Comparison of ENCODE assay signal across 11 cellular contexts in the genomic region with DNA sequence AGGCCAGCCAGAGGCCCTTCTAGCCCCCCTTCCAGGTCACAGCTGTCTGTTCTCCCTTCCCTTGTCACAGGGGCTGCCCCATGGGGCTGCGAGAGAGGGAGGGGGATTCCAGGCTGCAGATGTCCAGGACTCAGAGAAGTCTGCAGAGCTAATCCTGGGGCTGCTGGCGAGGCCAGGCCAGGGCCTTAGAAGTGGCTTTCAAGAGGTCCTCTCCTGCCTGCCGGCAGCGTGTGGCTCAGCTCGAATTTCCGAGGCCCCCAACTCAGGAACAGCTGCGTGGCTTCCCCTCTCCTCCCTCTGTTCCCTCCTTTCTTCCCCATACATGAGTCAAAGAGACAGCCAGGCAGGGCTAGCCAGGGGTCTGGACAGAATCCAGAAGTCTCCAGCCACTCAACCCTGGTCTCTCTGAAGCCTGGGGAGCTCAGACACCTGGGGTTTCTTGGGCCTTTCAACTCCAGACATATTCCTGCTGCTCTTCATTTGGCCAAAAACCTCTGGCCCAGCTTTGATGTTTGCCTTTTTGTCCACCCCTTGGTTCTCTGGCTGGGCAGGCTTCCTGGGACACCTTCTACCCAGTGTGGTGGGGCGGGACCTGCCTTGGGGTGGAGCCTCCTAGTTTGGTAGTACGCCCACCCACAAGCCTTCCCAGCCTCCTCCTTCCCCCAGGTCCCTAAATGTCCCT. TPM values are rescaled to one million over a fixed set of nuclear protein-coding genes. Genes with fewer than 3 reads are reported as not detected.
DNase-seq lines count a peak whose midpoint lies in the region; ATAC-seq and TF ChIP-seq lines count a peak whose summit lies in the region.
"Had no signal": no experiment of that assay in that cellular context is flagged by ENCODE, and none has a peak within 500 bp of the region (broad histone marks: within the 10 kb centered on the region; RNA-seq: fewer than 3 reads in every experiment).

No MANE protein-coding gene starts in this region.

- TF ChIP-seq CTCF in fibroblast of pulmonary artery (IDR thresholded peaks at IDR 0.05; ENCODE audit: low read length, missing control alignments) (no peak), osteoblast (IDR thresholded peaks at IDR 0.05; ENCODE audit: extremely low read depth, low read depth, low read length) (no peak)

- no peaks in the 10 kb centered on the region for H3K27me3 ChIP-seq in BLaER1 treated with 17β-estradiol and CSF1 and Interleukin-3, amounts not matched to agents 10 nM and 100 nM
- peaks cover 5% of the 10 kb centered on the region for H3K27me3 ChIP-seq in osteoblast (ENCODE audit: insufficient read depth, low read length)

- H2AFZ ChIP-seq in osteoblast (ENCODE audit: low read length) = peak overlapping the region; percentile 10

- POLR2A ChIA-PET in activated CD4-positive, alpha-beta T cell treated with anti-CD3 and anti-CD28 coated beads for 36 hours (lab: Charles Lee) = no interaction called here

- H3K4me1 ChIP-seq in BLaER1 treated with 17β-estradiol and CSF1 and Interleukin-3, amounts not matched to agents 10 nM and 100 nM = peaks cover 18 to 40% (median 30%) of the 10 kb centered on the region in 10 experiments
- H3K4me1 ChIP-seq in osteoblast (ENCODE audit: insufficient read depth, low read length) = peaks cover 17% of the 10 kb centered on the region

- peak overlapping the region; percentile 52 to 80 (median 74) for H3K4me2 ChIP-seq in BLaER1 treated with 17β-estradiol and CSF1 and Interleukin-3, amounts not matched to agents 10 nM and 100 nM
- H3K4me2 ChIP-seq in osteoblast (ENCODE audit: insufficient read depth, low read length) = no peak overlapping the region

- no peak overlapping the region for H3K4me3 Mint-ChIP-seq in activated CD4-positive, alpha-beta T cell treated with anti-CD3 and anti-CD28 coated beads for 36 hours

- H3K27ac ChIP-seq in BLaER1 treated with 17β-estradiol and CSF1 and Interleukin-3, amounts not matched to agents 10 nM and 100 nM = peak overlapping the region in 7 of 11 experiments; percentile 8 to 55 (median 29); a peak in 10 of 22 replicates
- no peak overlapping the region for H3K27ac ChIP-seq in osteoblast (ENCODE audit: low read depth, low read length)

- H4K20me1 ChIP-seq in BLaER1 treated with 17β-estradiol and CSF1 and Interleukin-3, amounts not matched to agents 10 nM and 100 nM = no peaks in the 10 kb centered on the region
- H4K20me1 ChIP-seq in osteoblast (ENCODE audit: insufficient read depth, low read length) = no peaks in the 10 kb centered on the region

- H3K9me3 Mint-ChIP-seq in activated CD4-positive, alpha-beta T cell treated with anti-CD3 and anti-CD28 coated beads for 36 hours (ENCODE audit: low read depth) = no peaks in the 10 kb centered on the region

- H3K27ac Mint-ChIP-seq in activated CD4-positive, alpha-beta T cell treated with anti-CD3 and anti-CD28 coated beads for 36 hours = no peak overlapping the region

- intact Hi-C loops in activated CD4-positive, alpha-beta T cell treated with anti-CD3 and anti-CD28 coated beads for 36 hours (cut with DNase I, micrococcal nuclease) = no loop called here

- H3K36me3 ChIP-seq in BLaER1 treated with 17β-estradiol and CSF1 and Interleukin-3, amounts not matched to agents 10 nM and 100 nM = no peaks in the 10 kb centered on the region
- H3K36me3 ChIP-seq in osteoblast (ENCODE audit: insufficient read depth, low read length) = no peaks in the 10 kb centered on the region

- DNase-seq in M059J (ENCODE audit: low read depth) (peak; percentile 40), fibroblast of pulmonary artery (ENCODE audit: low read depth) (peak; percentile 60), osteoblast (ENCODE audit: insufficient read length, low spot score, missing footprints) (peak; percentile 80), NCI-H187 (lab: John Stamatoyannopoulos, UW) (no peak), cortex of kidney (lab: John Stamatoyannopoulos, UW) (no peak)
- DNase-seq in stimulated activated naive CD8-positive, alpha-beta T cell treated with anti-CD3 and anti-CD28 coated beads, Interleukin-15, Interleukin-2, amounts not matched to agents 100 U/mL and 50 U/mL, for 24 hours = no peak
- DNase-seq in activated CD4-positive, alpha-beta T cell treated with anti-CD3 and anti-CD28 coated beads for 36 hours = no peak
- DNase-seq: amygdala, NCI-H2227 treated with DMSO at 0.1 percent for 48 hours, SW 1271 had no signal

- peaks cover 2% of the 10 kb centered on the region for H3K27me3 Mint-ChIP-seq in activated CD4-positive, alpha-beta T cell treated with anti-CD3 and anti-CD28 coated beads for 36 hours

- no peaks in the 10 kb centered on the region for H3K36me3 Mint-ChIP-seq in activated CD4-positive, alpha-beta T cell treated with anti-CD3 and anti-CD28 coated beads for 36 hours (ENCODE audit: low read depth)

- no peaks in the 10 kb centered on the region for H3K4me1 Mint-ChIP-seq in activated CD4-positive, alpha-beta T cell treated with anti-CD3 and anti-CD28 coated beads for 36 hours

- H3K9ac ChIP-seq in BLaER1 treated with 17β-estradiol and CSF1 and Interleukin-3, amounts not matched to agents 10 nM and 100 nM = peak overlapping the region in 7 of 11 experiments; percentile 23 to 55 (median 39); a peak in 11 of 22 replicates

- no peak for ATAC-seq in stimulated activated naive CD8-positive, alpha-beta T cell treated with anti-CD3 and anti-CD28 coated beads, Interleukin-15, Interleukin-2, amounts not matched to agents 100 U/mL and 50 U/mL, for 24 hours
- ATAC-seq in activated CD4-positive, alpha-beta T cell treated with anti-CD3 and anti-CD28 coated beads for 36 hours = no peak

- CTCF ChIA-PET in activated CD4-positive, alpha-beta T cell treated with anti-CD3 and anti-CD28 coated beads for 36 hours (lab: Charles Lee) = interaction anchor here (0.9 to 1.3 kb wide), 2 partner anchors 9 to 116 kb away, joined by 3 to 5 read pairs; no protein-coding TSS in a partner anchor

- H3K9me3 ChIP-seq in BLaER1 treated with 17β-estradiol and CSF1 and Interleukin-3, amounts not matched to agents 10 nM and 100 nM (replicated peaks in 1 of 11) = no peaks in the 10 kb centered on the region
- H3K9me3 ChIP-seq in osteoblast (ENCODE audit: low read depth, low read length) = no peaks in the 10 kb centered on the region

- no peak overlapping the region; a peak in 1 of 20 replicates for H3K4me3 ChIP-seq in BLaER1 treated with 17β-estradiol and CSF1 and Interleukin-3, amounts not matched to agents 10 nM and 100 nM
- no peak overlapping the region for H3K4me3 ChIP-seq in fibroblast of pulmonary artery (replicated peaks; ENCODE audit: low read depth, low read length)
- H3K4me3 ChIP-seq in osteoblast (ENCODE audit: insufficient read depth, low read length) = no peak overlapping the region

- no peaks in the 10 kb centered on the region for H3K79me2 ChIP-seq in osteoblast (ENCODE audit: insufficient read depth, low read length)

RNA-seq across cellular contexts. Expression of a gene that starts 21.8 kb away (rescaled TPM):
- total RNA-seq in M059J (2014; rRNA removed; shearing (Covaris generic)) = 0.59 and 1.7 TPM in 2 replicates
- total RNA-seq in osteoblast = 0.72 and 0.88 TPM in 2 replicates
- total RNA-seq in activated CD4-positive, alpha-beta T cell treated with anti-CD3 and anti-CD28 coated beads for 36 hours = under 1 TPM; 0.18 to 0.46 TPM

RNA-seq across cellular contexts. Expression of a gene that starts 45.1 kb away (rescaled TPM):
- total RNA-seq in M059J (2014; rRNA removed; shearing (Covaris generic)) = 9.8 and 18.2 TPM in 2 replicates
- 48.5 and 69.5 TPM in 2 replicates for total RNA-seq in osteoblast
- total RNA-seq in activated CD4-positive, alpha-beta T cell treated with anti-CD3 and anti-CD28 coated beads for 36 hours = under 1 TPM; 0.53 to 0.75 TPM

Comparison
In these comparisons a context has a peak if more than half of its experiments do, and no peak if none do; other contexts are left out.
1. DNase-seq: peak in M059J (single experiment), fibroblast of pulmonary artery (single experiment) and osteoblast (single experiment); none in stimulated activated naive CD8-positive, alpha-beta T cell treated with anti-CD3 and anti-CD28 coated beads, Interleukin-15, Interleukin-2, amounts not matched to agents 100 U/mL and 50 U/mL, for 24 hours (single experiment), activated CD4-positive, alpha-beta T cell treated with anti-CD3 and anti-CD28 coated beads for 36 hours (single experiment), NCI-H187 (0 of 2) and cortex of kidney (single experiment).